ENCODE assay signal across 8 cellular contexts in the genomic region with DNA sequence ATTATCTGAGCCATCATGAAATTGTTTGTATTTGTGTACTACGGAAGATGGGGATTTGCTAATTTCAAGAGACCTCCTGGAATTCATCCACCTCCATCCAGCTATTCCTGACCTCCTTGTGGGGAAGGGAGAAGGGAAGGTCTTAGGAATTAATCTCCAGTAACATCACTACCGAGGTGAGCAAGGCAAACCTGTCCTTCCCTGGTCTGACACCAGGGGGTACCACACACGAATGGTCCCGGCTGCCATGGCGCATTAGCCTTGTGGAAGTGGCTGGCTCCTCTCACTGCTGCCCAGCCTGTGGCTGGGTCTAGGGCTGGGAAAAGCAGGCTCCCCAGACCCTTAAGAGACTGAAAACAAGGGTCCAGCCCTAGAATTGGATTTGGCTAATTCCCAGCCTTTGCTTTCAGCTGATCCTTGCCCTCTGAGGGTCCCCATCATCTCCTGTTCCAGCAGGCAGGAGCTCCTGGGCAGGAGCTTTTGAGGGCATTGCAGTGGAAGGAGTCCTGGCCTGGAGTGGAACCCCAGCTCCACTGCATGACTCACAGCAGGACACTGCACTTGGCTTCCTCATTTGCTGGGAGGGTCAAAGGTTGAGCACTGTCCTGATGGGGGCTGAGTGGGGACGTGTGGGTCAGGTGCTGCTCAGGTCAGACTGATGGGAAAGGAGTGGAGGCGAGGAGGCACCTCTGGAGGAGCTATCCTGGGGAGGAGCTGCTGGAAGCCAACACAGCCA. TPM values are rescaled to one million over a fixed set of nuclear protein-coding genes. Genes with fewer than 3 reads are reported as not detected.
DNase-seq lines count a peak whose midpoint lies in the region; ATAC-seq and TF ChIP-seq lines count a peak whose summit lies in the region.

No MANE protein-coding gene starts in this region.

- no peak overlapping the region for H3K27ac ChIP-seq in parathyroid adenoma
- H3K27ac ChIP-seq in RWPE1: no peak overlapping the region

- CTCF ChIA-PET in RWPE1 (lab: Yijun Ruan, JAX): interaction anchor here (0.6 to 0.7 kb wide), 2 partner anchors 173 to 214 kb away, joined by 4 to 5 read pairs; no protein-coding TSS in a partner anchor

- no peak overlapping the region for H3K4me2 ChIP-seq in parathyroid adenoma (ENCODE audit: low read length)

- H3K4me3 ChIP-seq in epithelial cell of proximal tubule (ENCODE audit: low read depth, low read length) (no peak overlapping the region), parathyroid adenoma (ENCODE audit: low read depth, low read length) (no peak overlapping the region)

- no peaks in the 10 kb centered on the region for H3K9me3 ChIP-seq in parathyroid adenoma (ENCODE audit: control insufficient read depth, low read length)

- ATAC-seq in GM21447 (IDR thresholded peaks at IDR 0.05; ENCODE audit: unreplicated experiment) (no peak), GM21786 (IDR thresholded peaks at IDR 0.05; ENCODE audit: unreplicated experiment) (no peak)

- H3K27me3 ChIP-seq in parathyroid adenoma (ENCODE audit: control insufficient read depth, insufficient read depth, low read length): no peaks in the 10 kb centered on the region

- no peaks in the 10 kb centered on the region for H3K36me3 ChIP-seq in parathyroid adenoma (ENCODE audit: control insufficient read depth, insufficient read depth, low read length)

- POLR2A ChIA-PET in RWPE1 (lab: Yijun Ruan, JAX; ENCODE audit: low non-redundant PET): interaction anchor here (0.7 kb wide), 1 partner anchor 10 kb away, joined by 4 read pairs; no protein-coding TSS in a partner anchor

- no peak overlapping the region for H3K9ac ChIP-seq in parathyroid adenoma

- in situ Hi-C loops in ACHN (cut with HindIII; ENCODE audit: low pct_ligation_motif_present, low pct_unique_long_range_greater_than_20kb, low sequenced_read_pairs): no loop called here

- TF ChIP-seq CTCF in GM10266 (IDR thresholded peaks at IDR 0.05; ENCODE audit: control insufficient read depth, insufficient read depth, low read depth, missing control alignments): peak; percentile 37
- TF ChIP-seq CTCF in epithelial cell of proximal tubule (conservative IDR thresholded peaks at IDR 0.05; ENCODE audit: low read depth, low read length): peak; percentile 63
- TF ChIP-seq CTCF in parathyroid adenoma (IDR thresholded peaks at IDR 0.05): peak; percentile 49
- TF ChIP-seq CTCF in RWPE1 (conservative IDR thresholded peaks at IDR 0.05; ENCODE audit: low read depth): no peak

- DNase-seq in ACHN: peak; percentile 26
- DNase-seq in GM10266 (ENCODE audit: extremely low spot score): no peak
- peak; percentile 71 for DNase-seq in RPMI8226
- DNase-seq in epithelial cell of proximal tubule (ENCODE audit: low read depth): no peak
- no peak for DNase-seq in RWPE1 (ENCODE audit: low spot score)

- H3K79me2 ChIP-seq in parathyroid adenoma: no peaks in the 10 kb centered on the region

- H2AFZ ChIP-seq in parathyroid adenoma: no peak overlapping the region

- peaks cover 3% of the 10 kb centered on the region for H3K4me1 ChIP-seq in parathyroid adenoma

RNA-seq across cellular contexts. Expression of a gene that starts 34.8 kb away (rescaled TPM):
- total RNA-seq in epithelial cell of proximal tubule: 1.8 and 4.2 TPM in 2 replicates

Comparison
In these comparisons a context has a peak if more than half of its experiments do, and no peak if none do; other contexts are left out.
1. DNase-seq: peak in ACHN (single experiment) and RPMI8226 (single experiment); none in GM10266 (single experiment), epithelial cell of proximal tubule (single experiment) and RWPE1 (single experiment).